Comparison of ENCODE assay signal across 27 cellular contexts in the genomic region with DNA sequence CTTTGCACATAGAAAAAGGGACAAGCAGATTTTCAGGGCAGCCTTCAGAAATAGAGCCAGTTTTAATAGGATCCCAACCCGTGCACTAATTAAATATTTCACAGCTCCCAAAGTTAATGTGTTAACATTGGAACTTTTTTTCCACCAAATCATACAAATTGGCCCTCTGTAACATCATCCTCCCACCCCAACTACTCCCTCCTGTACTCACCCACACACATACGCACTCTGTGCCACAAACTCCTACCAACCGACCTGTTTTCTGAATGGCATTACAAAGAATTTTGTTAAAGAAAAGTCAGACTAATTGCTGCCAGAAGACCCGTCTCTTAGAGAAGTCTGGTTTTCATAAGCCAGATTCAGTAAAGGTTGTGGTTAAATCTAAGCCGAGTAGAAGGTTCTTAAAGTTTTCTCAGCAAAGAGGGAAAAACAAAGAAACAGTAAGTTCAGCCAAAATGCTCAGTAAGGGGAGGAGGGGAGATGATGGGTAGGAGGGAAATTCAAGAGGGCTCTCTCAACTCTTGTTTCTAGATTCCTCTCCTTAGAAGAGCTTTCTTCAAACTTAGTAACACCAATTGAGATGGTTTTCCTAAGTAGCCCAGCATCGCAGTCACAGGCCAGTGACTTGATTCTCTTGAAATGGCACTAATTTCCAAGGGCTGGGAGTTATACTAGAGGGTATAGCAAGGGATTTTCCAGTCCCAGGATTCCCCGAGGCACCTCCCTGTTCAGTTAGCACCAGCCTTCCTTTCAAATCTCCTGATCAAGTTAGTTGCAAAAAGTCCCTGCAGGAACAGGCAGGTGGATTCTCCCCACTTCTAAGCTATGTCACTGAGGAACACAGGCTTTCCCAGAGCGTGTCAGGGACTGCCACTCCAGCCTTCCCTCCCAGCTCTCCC. TPM values are rescaled to one million over a fixed set of nuclear protein-coding genes. Genes with fewer than 3 reads are reported as not detected.
"Had no signal": no experiment of that assay in that cellular context is flagged by ENCODE, and none has a peak within 500 bp of the region (broad histone marks: within the 10 kb centered on the region; RNA-seq: fewer than 3 reads in every experiment).

No MANE protein-coding gene starts in this region.

- H2AFZ ChIP-seq: neural progenitor cell, parathyroid adenoma had no signal

- H3K4me3 Mint-ChIP-seq: memory B cell; mesothelial cell of epicardium; natural killer cell; neural progenitor cell; stimulated activated naive B cell treated with anti-CD40 and anti-IgM and Interleukin-4, amounts not matched to agents 10 μg/mL and 1 μg/mL and 100 μg/mL, for 72 hours; stimulated activated naive CD8-positive, alpha-beta T cell treated with anti-CD3 and anti-CD28 coated beads, Interleukin-15, amount 100 ng/mL, for 72 hours had no signal

- H3K36me3 ChIP-seq: esophagus muscularis mucosa, gastrocnemius medialis, heart right ventricle, left ventricle myocardium inferior, lower lobe of right lung, neural progenitor cell, prostate gland, sigmoid colon, tibial nerve had no signal

- H3K9ac ChIP-seq: neural progenitor cell, parathyroid adenoma had no signal

- H3K4me1 ChIP-seq: parathyroid adenoma, prostate gland, testis had no signal

- H3K27ac ChIP-seq: dorsolateral prefrontal cortex, epithelial cell of prostate, esophagus muscularis mucosa, gastrocnemius medialis, heart right ventricle, left ventricle myocardium inferior, lower lobe of right lung, neural progenitor cell, parathyroid adenoma, prostate gland, sigmoid colon, testis had no signal

- FAIRE-seq: endometrium, urothelium cell line had no signal

- DNase-seq: cortex of kidney; dorsolateral prefrontal cortex; effector CD8-positive, alpha-beta T cell; gastrocnemius medialis; heart right ventricle; islet precursor cell; left ventricle myocardium inferior; lower lobe of right lung; natural killer cell; occipital lobe; sigmoid colon; stimulated activated CD4-positive, alpha-beta T cell treated with anti-CD3 and anti-CD28 coated beads, Interleukin-2, amount 100 ng/mL, for 24 hours; stimulated activated CD4-positive, alpha-beta T cell treated with anti-CD3 and anti-CD28 coated beads, Interleukin-4, amount 100 ng/mL, for 4 hours; stimulated activated naive B cell treated with anti-CD40 and anti-IgM and Interleukin-4, amounts not matched to agents 10 μg/mL and 1 μg/mL and 100 μg/mL, for 72 hours; stimulated activated naive CD8-positive, alpha-beta T cell treated with anti-CD3 and anti-CD28 coated beads, Interleukin-15, amount 100 ng/mL, for 72 hours; testis had no signal

- ATAC-seq: gastrocnemius medialis; heart right ventricle; lower lobe of right lung; natural killer cell; stimulated activated naive B cell treated with anti-CD40 and anti-IgM and Interleukin-4, amounts not matched to agents 10 μg/mL and 1 μg/mL and 100 μg/mL, for 72 hours; stimulated activated naive CD8-positive, alpha-beta T cell treated with anti-CD3 and anti-CD28 coated beads, Interleukin-15, amount 100 ng/mL, for 72 hours had no signal

- H3K4me3 ChIP-seq: dorsolateral prefrontal cortex, esophagus muscularis mucosa, gastrocnemius medialis, heart right ventricle, left ventricle myocardium inferior, lower lobe of right lung, neural progenitor cell, prostate gland, sigmoid colon, skin epidermis, testis, tibial nerve had no signal

- H3K9me3 Mint-ChIP-seq: mesothelial cell of epicardium had no signal

- H3K9me3 ChIP-seq: esophagus muscularis mucosa, gastrocnemius medialis, heart right ventricle, left ventricle myocardium inferior, lower lobe of right lung, prostate gland, sigmoid colon, testis, tibial nerve had no signal

- H3K27ac Mint-ChIP-seq: memory B cell; mesothelial cell of epicardium; natural killer cell; neural progenitor cell; stimulated activated naive B cell treated with anti-CD40 and anti-IgM and Interleukin-4, amounts not matched to agents 10 μg/mL and 1 μg/mL and 100 μg/mL, for 72 hours had no signal

- H3K4me2 ChIP-seq: neural progenitor cell had no signal

- H3K79me2 ChIP-seq: parathyroid adenoma had no signal

- H3K36me3 Mint-ChIP-seq: mesothelial cell of epicardium, neural progenitor cell had no signal

RNA-seq across cellular contexts. Expression of gene TFAP2A, which starts 27.9 kb away (rescaled TPM):
- total RNA-seq: gastrocnemius medialis, natural killer cell, occipital lobe had no signal
